Comparison of ENCODE assay signal across 27 cellular contexts in genomic region chr19:1719519-1719918, GRCh38. TPM values are rescaled to one million over a fixed set of nuclear protein-coding genes. Genes with fewer than 3 reads are reported as not detected.
"Had no signal": no experiment of that assay in that cellular context is flagged by ENCODE, and none has a peak within 500 bp of the region (broad histone marks: within the 10 kb centered on the region; RNA-seq: fewer than 3 reads in every experiment).

No MANE protein-coding gene starts in this region.

- H3K27ac ChIP-seq: esophagus squamous epithelium, gastroesophageal sphincter, hepatocyte, neutrophil, ovary, prostate gland, sigmoid colon, skin epidermis, testis, tibial nerve had no signal

- H3K27me3 ChIP-seq: ovary, testis had no signal

- H3K4me1 Mint-ChIP-seq: nephron had no signal

- ATAC-seq: gastroesophageal sphincter; left colon; stimulated activated naive B cell treated with anti-CD40 and anti-IgM and Interleukin-4, amounts not matched to agents 10 μg/mL and 1 μg/mL and 100 μg/mL, for 72 hours; stimulated activated naive CD8-positive, alpha-beta T cell treated with anti-CD3 and anti-CD28 coated beads, Interleukin-15, amount 100 ng/mL, for 72 hours had no signal

- H3K9me3 ChIP-seq: esophagus squamous epithelium, gastroesophageal sphincter, neutrophil, ovary, prostate gland, sigmoid colon, testis, tibial nerve had no signal

- H3K79me2 ChIP-seq: hepatocyte had no signal

- DNase-seq: effector memory CD4-positive, alpha-beta T cell; esophagus squamous epithelium; foreskin fibroblast; kidney; left colon; mesendoderm; naive B cell; ovary; sigmoid colon; stimulated activated CD4-positive, alpha-beta T cell treated with anti-CD3 and anti-CD28 coated beads, Interleukin-2, amount 100 ng/mL, for 24 hours; stimulated activated CD4-positive, alpha-beta T cell treated with anti-CD3 and anti-CD28 coated beads, Interleukin-4, amount 100 ng/mL, for 4 hours; stimulated activated naive B cell treated with anti-CD40 and anti-IgM and Interleukin-4, amounts not matched to agents 10 μg/mL and 1 μg/mL and 100 μg/mL, for 72 hours; stimulated activated naive CD8-positive, alpha-beta T cell treated with anti-CD3 and anti-CD28 coated beads, Interleukin-15, amount 100 ng/mL, for 72 hours; testis had no signal

- H3K4me1 ChIP-seq: prostate gland, testis had no signal

- H3K36me3 ChIP-seq: esophagus squamous epithelium, gastroesophageal sphincter, neutrophil, ovary, prostate gland, sigmoid colon, tibial nerve had no signal

- FAIRE-seq: kidney had no signal

- H2AFZ ChIP-seq: hepatocyte had no signal

- H3K4me3 Mint-ChIP-seq: stimulated activated naive B cell treated with anti-CD40 and anti-IgM and Interleukin-4, amounts not matched to agents 10 μg/mL and 1 μg/mL and 100 μg/mL, for 72 hours; stimulated activated naive CD8-positive, alpha-beta T cell treated with anti-CD3 and anti-CD28 coated beads, Interleukin-15, amount 100 ng/mL, for 72 hours had no signal

- H3K4me3 ChIP-seq: esophagus squamous epithelium, gastroesophageal sphincter, hepatocyte, ovary, prostate gland, sigmoid colon, skin epidermis, tibial nerve had no signal

- H3K27ac Mint-ChIP-seq: stimulated activated naive B cell treated with anti-CD40 and anti-IgM and Interleukin-4, amounts not matched to agents 10 μg/mL and 1 μg/mL and 100 μg/mL, for 72 hours; stimulated activated naive CD8-positive, alpha-beta T cell treated with anti-CD3 and anti-CD28 coated beads, Interleukin-15, amount 100 ng/mL, for 72 hours had no signal

RNA-seq across cellular contexts. Expression of gene ONECUT3, which starts 33.8 kb away (rescaled TPM):
- total RNA-seq: epithelial cell of proximal tubule, esophagus squamous epithelium, kidney, left colon, liver, lung microvascular endothelial cell, prostate gland, renal cortical epithelial cell, sigmoid colon, subcutaneous adipose tissue, tibial nerve, urinary bladder had no signal
- polyA plus RNA-seq: liver, ovary, sigmoid colon, urinary bladder had no signal
